In genomic region chr17:75272848-75273184, GRCh38 we compare ENCODE assay signal across 1 cellular context.
A peak's percentile ranks its signal among the peaks of the same experiment; 100 is the strongest.
TF ChIP-seq lines count a peak whose summit lies in the region.

No MANE protein-coding gene starts in this region.

TF ChIP-seq in SK-N-SH, 30 proteins besides CTCF, POLR2A, EP300 and RAD21 (continued from another document):
- TF ChIP-seq, protein P1, sequence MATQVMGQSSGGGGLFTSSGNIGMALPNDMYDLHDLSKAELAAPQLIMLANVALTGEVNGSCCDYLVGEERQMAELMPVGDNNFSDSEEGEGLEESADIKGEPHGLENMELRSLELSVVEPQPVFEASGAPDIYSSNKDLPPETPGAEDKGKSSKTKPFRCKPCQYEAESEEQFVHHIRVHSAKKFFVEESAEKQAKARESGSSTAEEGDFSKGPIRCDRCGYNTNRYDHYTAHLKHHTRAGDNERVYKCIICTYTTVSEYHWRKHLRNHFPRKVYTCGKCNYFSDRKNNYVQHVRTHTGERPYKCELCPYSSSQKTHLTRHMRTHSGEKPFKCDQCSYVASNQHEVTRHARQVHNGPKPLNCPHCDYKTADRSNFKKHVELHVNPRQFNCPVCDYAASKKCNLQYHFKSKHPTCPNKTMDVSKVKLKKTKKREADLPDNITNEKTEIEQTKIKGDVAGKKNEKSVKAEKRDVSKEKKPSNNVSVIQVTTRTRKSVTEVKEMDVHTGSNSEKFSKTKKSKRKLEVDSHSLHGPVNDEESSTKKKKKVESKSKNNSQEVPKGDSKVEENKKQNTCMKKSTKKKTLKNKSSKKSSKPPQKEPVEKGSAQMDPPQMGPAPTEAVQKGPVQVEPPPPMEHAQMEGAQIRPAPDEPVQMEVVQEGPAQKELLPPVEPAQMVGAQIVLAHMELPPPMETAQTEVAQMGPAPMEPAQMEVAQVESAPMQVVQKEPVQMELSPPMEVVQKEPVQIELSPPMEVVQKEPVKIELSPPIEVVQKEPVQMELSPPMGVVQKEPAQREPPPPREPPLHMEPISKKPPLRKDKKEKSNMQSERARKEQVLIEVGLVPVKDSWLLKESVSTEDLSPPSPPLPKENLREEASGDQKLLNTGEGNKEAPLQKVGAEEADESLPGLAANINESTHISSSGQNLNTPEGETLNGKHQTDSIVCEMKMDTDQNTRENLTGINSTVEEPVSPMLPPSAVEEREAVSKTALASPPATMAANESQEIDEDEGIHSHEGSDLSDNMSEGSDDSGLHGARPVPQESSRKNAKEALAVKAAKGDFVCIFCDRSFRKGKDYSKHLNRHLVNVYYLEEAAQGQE (IDR thresholded peaks at IDR 0.05; ENCODE audit: low read depth, low read length) = no peak
- TF ChIP-seq CHD2 (IDR thresholded peaks at IDR 0.05; ENCODE audit: low read length, partially characterized antibody) = peak; percentile 15
